ENCODE assay signal across 1 cellular context in genomic region chr7:21618706-21619105, GRCh38.
TF ChIP-seq lines count a peak whose summit lies in the region.

No MANE protein-coding gene starts in this region.

TF ChIP-seq in A549, 52 proteins besides CTCF, POLR2A, EP300 and RAD21 (continued from another document):
- TF ChIP-seq POLR2AphosphoS2 (conservative IDR thresholded peaks at IDR 0.05; ENCODE audit: low read length) (no peak), CBX2 (IDR thresholded peaks at IDR 0.05; ENCODE audit: borderline replicate concordance, low read depth) (no peak), RNF2 (IDR thresholded peaks at IDR 0.05; ENCODE audit: borderline replicate concordance, low read depth) (no peak), HES2 (IDR thresholded peaks at IDR 0.05) (no peak), PHF8 (IDR thresholded peaks at IDR 0.05; ENCODE audit: borderline replicate concordance, low read depth) (no peak), EHMT2 (IDR thresholded peaks at IDR 0.05; ENCODE audit: low read depth) (no peak), HOXA7 (CRISPR knock-in tag; IDR thresholded peaks at IDR 0.05) (no peak), SMC3 (IDR thresholded peaks at IDR 0.05) (no peak), MAZ (IDR thresholded peaks at IDR 0.05; ENCODE audit: borderline replicate concordance, low read depth, low read length) (no peak), GATA3 (IDR thresholded peaks at IDR 0.05; ENCODE audit: borderline replicate concordance) (no peak)
- TF ChIP-seq, protein P1, sequence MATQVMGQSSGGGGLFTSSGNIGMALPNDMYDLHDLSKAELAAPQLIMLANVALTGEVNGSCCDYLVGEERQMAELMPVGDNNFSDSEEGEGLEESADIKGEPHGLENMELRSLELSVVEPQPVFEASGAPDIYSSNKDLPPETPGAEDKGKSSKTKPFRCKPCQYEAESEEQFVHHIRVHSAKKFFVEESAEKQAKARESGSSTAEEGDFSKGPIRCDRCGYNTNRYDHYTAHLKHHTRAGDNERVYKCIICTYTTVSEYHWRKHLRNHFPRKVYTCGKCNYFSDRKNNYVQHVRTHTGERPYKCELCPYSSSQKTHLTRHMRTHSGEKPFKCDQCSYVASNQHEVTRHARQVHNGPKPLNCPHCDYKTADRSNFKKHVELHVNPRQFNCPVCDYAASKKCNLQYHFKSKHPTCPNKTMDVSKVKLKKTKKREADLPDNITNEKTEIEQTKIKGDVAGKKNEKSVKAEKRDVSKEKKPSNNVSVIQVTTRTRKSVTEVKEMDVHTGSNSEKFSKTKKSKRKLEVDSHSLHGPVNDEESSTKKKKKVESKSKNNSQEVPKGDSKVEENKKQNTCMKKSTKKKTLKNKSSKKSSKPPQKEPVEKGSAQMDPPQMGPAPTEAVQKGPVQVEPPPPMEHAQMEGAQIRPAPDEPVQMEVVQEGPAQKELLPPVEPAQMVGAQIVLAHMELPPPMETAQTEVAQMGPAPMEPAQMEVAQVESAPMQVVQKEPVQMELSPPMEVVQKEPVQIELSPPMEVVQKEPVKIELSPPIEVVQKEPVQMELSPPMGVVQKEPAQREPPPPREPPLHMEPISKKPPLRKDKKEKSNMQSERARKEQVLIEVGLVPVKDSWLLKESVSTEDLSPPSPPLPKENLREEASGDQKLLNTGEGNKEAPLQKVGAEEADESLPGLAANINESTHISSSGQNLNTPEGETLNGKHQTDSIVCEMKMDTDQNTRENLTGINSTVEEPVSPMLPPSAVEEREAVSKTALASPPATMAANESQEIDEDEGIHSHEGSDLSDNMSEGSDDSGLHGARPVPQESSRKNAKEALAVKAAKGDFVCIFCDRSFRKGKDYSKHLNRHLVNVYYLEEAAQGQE (IDR thresholded peaks at IDR 0.05), result no peak
